Comparison of ENCODE assay signal across 16 cellular contexts in genomic region chr14:54230645-54231044, GRCh38.
DNase-seq lines count a peak whose midpoint lies in the region; ATAC-seq, FAIRE-seq and TF ChIP-seq lines count a peak whose summit lies in the region.
"Had no signal": no experiment of that assay in that cellular context is flagged by ENCODE, and none has a peak within 500 bp of the region (broad histone marks: within the 10 kb centered on the region; RNA-seq: fewer than 3 reads in every experiment).

No MANE protein-coding gene starts in this region.

- H3K4me1 ChIP-seq in mesodermal cell (ENCODE audit: control insufficient read depth, insufficient read depth, low read length, poor library complexity, severe bottlenecking) (peaks cover 21% of the 10 kb centered on the region), neural progenitor cell (peaks cover 24% of the 10 kb centered on the region), trophoblast cell (ENCODE audit: control insufficient read depth in 1 of 2, insufficient read depth in 2 of 2, low read length in 2 of 2) (no peaks in the 10 kb centered on the region)
- H3K4me1 ChIP-seq: BLaER1 treated with 17β-estradiol and CSF1 and Interleukin-3, amounts not matched to agents 10 nM and 100 nM; HAP-1 had no signal

- peak overlapping the region; percentile 57 for H3K27ac Mint-ChIP-seq in neural progenitor cell
- H3K27ac Mint-ChIP-seq: B cell; CD8-positive, alpha-beta T cell had no signal

- H3K27me3 Mint-ChIP-seq in neural progenitor cell (ENCODE audit: insufficient read depth, low read depth) = peaks cover 4% of the 10 kb centered on the region

- ATAC-seq in GM18511 (IDR thresholded peaks at IDR 0.05; ENCODE audit: unreplicated experiment) = no peak
- ATAC-seq: CD8-positive, alpha-beta T cell had no signal

- H3K18ac ChIP-seq in trophoblast cell (ENCODE audit: low read length) = no peak overlapping the region

- H3F3A ChIP-seq in neural progenitor cell (ENCODE audit: low read depth) = no peaks in the 10 kb centered on the region

- H3K9me3 ChIP-seq in mesodermal cell (ENCODE audit: control insufficient read depth, low read length) = no peaks in the 10 kb centered on the region
- no peaks in the 10 kb centered on the region for H3K9me3 ChIP-seq in neural progenitor cell (ENCODE audit: low read depth)
- H3K9me3 ChIP-seq in trophoblast cell (ENCODE audit: insufficient read depth, low read depth, low read length) = no peaks in the 10 kb centered on the region
- H3K9me3 ChIP-seq: BLaER1 treated with 17β-estradiol and CSF1 and Interleukin-3, amounts not matched to agents 10 nM and 100 nM; HAP-1 had no signal

- no peaks in the 10 kb centered on the region for H4K20me1 ChIP-seq in neural progenitor cell (ENCODE audit: low read depth)
- H4K20me1 ChIP-seq: BLaER1 treated with 17β-estradiol and CSF1 and Interleukin-3, amounts not matched to agents 10 nM and 100 nM had no signal

- H2BK12ac ChIP-seq in trophoblast cell (ENCODE audit: low read length) = no peak overlapping the region

- H2AK5ac ChIP-seq in trophoblast cell (ENCODE audit: low read length) = no peak overlapping the region

- H3K4me1 Mint-ChIP-seq in neural progenitor cell = peaks cover 30% of the 10 kb centered on the region
- H3K4me1 Mint-ChIP-seq: B cell had no signal

- TF ChIP-seq CTCF in neural progenitor cell (IDR thresholded peaks at IDR 0.05) = no peak

- H2BK120ac ChIP-seq in trophoblast cell (ENCODE audit: insufficient read depth, low read length, poor library complexity) = no peak overlapping the region

- H2BK5ac ChIP-seq in trophoblast cell (ENCODE audit: low read depth, low read length, poor library complexity) = no peak overlapping the region

- H3K4ac ChIP-seq in trophoblast cell (ENCODE audit: low read depth, low read length) = no peak overlapping the region

- no peak overlapping the region for H3K14ac ChIP-seq in trophoblast cell (ENCODE audit: low read length)

- 100% methylated on average over 1 of the region's 1 CpG; no CpG with 5 or more reads in 1 of the 2 experiments for WGBS in mesodermal cell (ENCODE audit: insufficient coverage in 2 of 2), 2 experiments
- no CpG with 5 or more reads among the region's 1 CpG for WGBS in trophoblast cell (ENCODE audit: extremely low coverage, insufficient coverage, insufficient read length)

- no peak overlapping the region for H4K12ac ChIP-seq in trophoblast cell (ENCODE audit: low read depth, low read length)

- H3K27ac ChIP-seq in mesodermal cell (ENCODE audit: low read depth, low read length, severe bottlenecking) (peak overlapping the region; percentile 42), neural progenitor cell (no peak overlapping the region), trophoblast cell (ENCODE audit: low read depth, low read length) (no peak overlapping the region)
- H3K27ac ChIP-seq: BLaER1 treated with 17β-estradiol and CSF1 and Interleukin-3, amounts not matched to agents 10 nM and 100 nM had no signal

- no peak overlapping the region for H4K91ac ChIP-seq in trophoblast cell (ENCODE audit: low read depth, low read length)

- no peaks in the 10 kb centered on the region for H3K27me3 ChIP-seq in neural progenitor cell
- no peaks in the 10 kb centered on the region for H3K27me3 ChIP-seq in trophoblast cell (ENCODE audit: insufficient read depth, low read length)
- H3K27me3 ChIP-seq: BLaER1 treated with 17β-estradiol and CSF1 and Interleukin-3, amounts not matched to agents 10 nM and 100 nM had no signal

- no peaks in the 10 kb centered on the region for H3K79me1 ChIP-seq in trophoblast cell (ENCODE audit: low read length)

- H3K9ac ChIP-seq in neural progenitor cell (no peak overlapping the region), trophoblast cell (ENCODE audit: low read length) (no peak overlapping the region)
- H3K9ac ChIP-seq: BLaER1 treated with 17β-estradiol and CSF1 and Interleukin-3, amounts not matched to agents 10 nM and 100 nM had no signal

- H3K79me2 ChIP-seq in neural progenitor cell (ENCODE audit: low read depth) (no peaks in the 10 kb centered on the region), trophoblast cell (ENCODE audit: control insufficient read depth, insufficient read depth, low read length, poor library complexity) (no peaks in the 10 kb centered on the region)

- no peak overlapping the region for H3K4me3 Mint-ChIP-seq in neural progenitor cell
- H3K4me3 Mint-ChIP-seq: B cell; CD8-positive, alpha-beta T cell had no signal

- FAIRE-seq in HTR-8/SVneo (lab: Jason Lieb, UNC) = peak; percentile 20

- H3K4me3 ChIP-seq in mesodermal cell (ENCODE audit: extremely low read depth, insufficient read depth, low read length, poor library complexity, severe bottlenecking) (no peak overlapping the region), neural progenitor cell (no peak overlapping the region), trophoblast cell (ENCODE audit: low read depth, low read length) (no peak overlapping the region)
- H3K4me3 ChIP-seq: BLaER1 treated with 17β-estradiol and CSF1 and Interleukin-3, amounts not matched to agents 10 nM and 100 nM; HAP-1 had no signal

- H3K36me3 Mint-ChIP-seq in neural progenitor cell = peaks cover 3% of the 10 kb centered on the region
- H3K36me3 Mint-ChIP-seq: CD8-positive, alpha-beta T cell had no signal

- H3K23ac ChIP-seq in trophoblast cell (ENCODE audit: low read length) = no peak overlapping the region

- H3K4me2 ChIP-seq in neural progenitor cell (no peak overlapping the region), trophoblast cell (ENCODE audit: low read length) (no peak overlapping the region)
- H3K4me2 ChIP-seq: BLaER1 treated with 17β-estradiol and CSF1 and Interleukin-3, amounts not matched to agents 10 nM and 100 nM had no signal

- peaks cover 15% of the 10 kb centered on the region for H3K9me3 Mint-ChIP-seq in neural progenitor cell

- H2AFZ ChIP-seq in neural progenitor cell (replicated peaks) (no peak overlapping the region), trophoblast cell (ENCODE audit: insufficient read depth, low read length, poor library complexity) (no peak overlapping the region)

- H4K8ac ChIP-seq in trophoblast cell (ENCODE audit: low read depth, low read length) = no peak overlapping the region

- H3K36me3 ChIP-seq in mesodermal cell (ENCODE audit: control insufficient read depth, insufficient read depth, low read length) = no peaks in the 10 kb centered on the region
- H3K36me3 ChIP-seq in neural progenitor cell = no peaks in the 10 kb centered on the region
- no peaks in the 10 kb centered on the region for H3K36me3 ChIP-seq in trophoblast cell (ENCODE audit: control insufficient read depth in 1 of 2, insufficient read depth in 2 of 2, low read length in 2 of 2)
- H3K36me3 ChIP-seq: BLaER1 treated with 17β-estradiol and CSF1 and Interleukin-3, amounts not matched to agents 10 nM and 100 nM; HAP-1 had no signal

- DNase-seq in HTR-8/SVneo (ENCODE audit: insufficient read length, low spot score) = no peak
- peak; percentile 40 for DNase-seq in astrocyte of the hippocampus (ENCODE audit: low read depth, low spot score)
- no peak for DNase-seq in neural progenitor cell (ENCODE audit: low spot score)
- DNase-seq in H4 (ENCODE audit: low spot score) = no peak
- no peak for DNase-seq in trophoblast cell
- DNase-seq: Calu3; CD8-positive, alpha-beta T cell; DMS79 treated with DMSO at 0.1 percent for 48 hours; GF-D8; GOT3; IMR-90 had no signal
